In genomic region chr1:161505892-161506173, GRCh38 we compare ENCODE assay signal across 22 cellular contexts. TPM values are rescaled to one million over a fixed set of nuclear protein-coding genes. Genes with fewer than 3 reads are reported as not detected.
DNase-seq lines count a peak whose midpoint lies in the region; ATAC-seq and TF ChIP-seq lines count a peak whose summit lies in the region.
"Had no signal": no experiment of that assay in that cellular context is flagged by ENCODE, and none has a peak within 500 bp of the region (broad histone marks: within the 10 kb centered on the region; RNA-seq: fewer than 3 reads in every experiment).

No MANE protein-coding gene starts in this region.

- H3K36me3 Mint-ChIP-seq in CD14-positive monocyte (peaks cover 35 to 47% of the 10 kb centered on the region in 2 donors), natural killer cell (no peaks in the 10 kb centered on the region)
- H3K36me3 Mint-ChIP-seq in stimulated activated memory B cell treated with anti-CD40 and anti-IgM and Interleukin-4, amounts not matched to agents 10 μg/mL and 1 μg/mL and 100 μg/mL, for 72 hours: no peaks in the 10 kb centered on the region
- H3K36me3 Mint-ChIP-seq: activated naive CD4-positive, alpha-beta T cell treated with anti-CD3 and anti-CD28 coated beads, Interleukin-2, amount 10 ng/mL, durations not matched to agents 7 days and 5 days; naive thymus-derived CD8-positive, alpha-beta T cell had no signal

- TF ChIP-seq CTCF in CD14-positive monocyte (IDR thresholded peaks at IDR 0.05) (no peak), NB4 (IDR thresholded peaks at IDR 0.05; ENCODE audit: low read depth, low read length) (no peak), left lung (IDR thresholded peaks at IDR 0.05) (no peak), osteoblast (IDR thresholded peaks at IDR 0.05; ENCODE audit: extremely low read depth, low read depth, low read length) (no peak), natural killer cell (IDR thresholded peaks at IDR 0.05) (no peak)

- no peaks in the 10 kb centered on the region for H4K20me1 ChIP-seq in osteoblast (ENCODE audit: insufficient read depth, low read length)

- H3K4me1 Mint-ChIP-seq in CD14-positive monocyte (peaks cover 60% of the 10 kb centered on the region), natural killer cell (peaks cover 0 to 6% of the 10 kb centered on the region in 2 donors)
- H3K4me1 Mint-ChIP-seq in stimulated activated memory B cell treated with anti-CD40 and anti-IgM and Interleukin-4, amounts not matched to agents 10 μg/mL and 1 μg/mL and 100 μg/mL, for 72 hours: peaks cover 22% of the 10 kb centered on the region

- H3K4me3 ChIP-seq in NB4 (ENCODE audit: low read depth, low read length) (peak overlapping the region; percentile 22), left lung (peak overlapping the region; percentile 1 to 49), osteoblast (ENCODE audit: insufficient read depth, low read length) (no peak overlapping the region)

- peaks cover 6 to 74% of the 10 kb centered on the region in 2 donors for H3K4me1 ChIP-seq in left lung
- peaks cover 5% of the 10 kb centered on the region for H3K4me1 ChIP-seq in osteoblast (ENCODE audit: insufficient read depth, low read length)
- H3K4me1 ChIP-seq: foreskin keratinocyte had no signal

- H3K27ac Mint-ChIP-seq in CD14-positive monocyte: peak overlapping the region; percentile 96 to 99 (median 98)
- H3K27ac Mint-ChIP-seq in stimulated activated memory B cell treated with anti-CD40 and anti-IgM and Interleukin-4, amounts not matched to agents 10 μg/mL and 1 μg/mL and 100 μg/mL, for 72 hours: peak overlapping the region; percentile 73
- H3K27ac Mint-ChIP-seq in natural killer cell: no peak overlapping the region
- H3K27ac Mint-ChIP-seq: activated naive CD4-positive, alpha-beta T cell treated with anti-CD3 and anti-CD28 coated beads, Interleukin-2, amount 10 ng/mL, durations not matched to agents 7 days and 5 days; IgD-negative memory B cell; naive thymus-derived CD8-positive, alpha-beta T cell had no signal

- TF ChIP-seq POLR2A in NB4 (IDR thresholded peaks at IDR 0.05; ENCODE audit: extremely low read depth, insufficient read length): no peak

- no peaks in the 10 kb centered on the region for H3K79me2 ChIP-seq in osteoblast (ENCODE audit: insufficient read depth, low read length)

- ATAC-seq in left lung (no peak), natural killer cell (no peak)
- no peak for ATAC-seq in stimulated activated memory B cell treated with anti-CD40 and anti-IgM and Interleukin-4, amounts not matched to agents 10 μg/mL and 1 μg/mL and 100 μg/mL, for 72 hours
- ATAC-seq: foreskin keratinocyte; naive thymus-derived CD8-positive, alpha-beta T cell had no signal

- H3K36me3 ChIP-seq in left lung (peaks cover 0 to 22% of the 10 kb centered on the region in 2 donors), osteoblast (ENCODE audit: insufficient read depth, low read length) (no peaks in the 10 kb centered on the region)
- H3K36me3 ChIP-seq: tibial nerve had no signal

- intact Hi-C loops in CD14-positive monocyte (cut with micrococcal nuclease) (no loop called here), left lung (cut with DNase I) (no loop called here), natural killer cell (cut with micrococcal nuclease) (no loop called here)

- no peak overlapping the region for H2AFZ ChIP-seq in osteoblast (ENCODE audit: low read length)

- DNase-seq in CD14-positive monocyte (ENCODE audit: low spot score) (no peak), NB4 (ENCODE audit: low read depth) (peak; percentile 40), left lung (no peak), osteoblast (ENCODE audit: insufficient read length, low spot score, missing footprints) (no peak), natural killer cell (no peak), epidermal melanocyte (ENCODE audit: insufficient read length, low spot score) (no peak), islet precursor cell (no peak)
- DNase-seq: activated CD4-positive, alpha-beta T cell treated with anti-CD3 and anti-CD28 coated beads, Interleukin-2, amount 50 U/mL, for 1 hour; activated naive CD4-positive, alpha-beta T cell treated with anti-CD3 and anti-CD28 coated beads, Interleukin-2, amount 10 ng/mL, durations not matched to agents 7 days and 5 days; activated T-cell treated with anti-CD3 and anti-CD28 coated beads for 4 hours; foreskin keratinocyte; GOT3; naive thymus-derived CD8-positive, alpha-beta T cell; NCI-H1092; NCI-H2029 treated with DMSO at 0.1 percent for 48 hours; NCI-H446 treated with DMSO at 0.1 percent for 48 hours; stimulated activated CD4-positive, alpha-beta T cell treated with anti-CD3 and anti-CD28 coated beads, Interleukin-12 subunit alpha, Interleukin-12 subunit beta, amount 100 ng/mL, for 4 hours had no signal

- H3K4me3 Mint-ChIP-seq in CD14-positive monocyte: peak overlapping the region; percentile 90 to 99
- H3K4me3 Mint-ChIP-seq in stimulated activated memory B cell treated with anti-CD40 and anti-IgM and Interleukin-4, amounts not matched to agents 10 μg/mL and 1 μg/mL and 100 μg/mL, for 72 hours: no peak overlapping the region
- H3K4me3 Mint-ChIP-seq in natural killer cell: no peak overlapping the region
- H3K4me3 Mint-ChIP-seq: activated naive CD4-positive, alpha-beta T cell treated with anti-CD3 and anti-CD28 coated beads, Interleukin-2, amount 10 ng/mL, durations not matched to agents 7 days and 5 days had no signal

- no peak overlapping the region for H3K4me2 ChIP-seq in osteoblast (ENCODE audit: insufficient read depth, low read length)

- H3K27me3 Mint-ChIP-seq in CD14-positive monocyte (ENCODE audit: low read depth in 3 of 3) (no peaks in the 10 kb centered on the region), natural killer cell (ENCODE audit: low read depth in 2 of 2) (peaks cover 7 to 15% of the 10 kb centered on the region in 2 donors)
- H3K27me3 Mint-ChIP-seq in stimulated activated memory B cell treated with anti-CD40 and anti-IgM and Interleukin-4, amounts not matched to agents 10 μg/mL and 1 μg/mL and 100 μg/mL, for 72 hours: no peaks in the 10 kb centered on the region

- no peaks in the 10 kb centered on the region for H3K27me3 ChIP-seq in left lung
- peaks cover 8% of the 10 kb centered on the region for H3K27me3 ChIP-seq in osteoblast (ENCODE audit: insufficient read depth, low read length)

- H3K27ac ChIP-seq in left lung (peak overlapping the region; percentile 70 to 92), osteoblast (ENCODE audit: low read depth, low read length) (no peak overlapping the region)
- H3K27ac ChIP-seq: foreskin keratinocyte had no signal

- H3K9me3 Mint-ChIP-seq in CD14-positive monocyte: no peaks in the 10 kb centered on the region
- no peaks in the 10 kb centered on the region for H3K9me3 Mint-ChIP-seq in stimulated activated memory B cell treated with anti-CD40 and anti-IgM and Interleukin-4, amounts not matched to agents 10 μg/mL and 1 μg/mL and 100 μg/mL, for 72 hours
- no peaks in the 10 kb centered on the region for H3K9me3 Mint-ChIP-seq in natural killer cell
- H3K9me3 Mint-ChIP-seq: activated naive CD4-positive, alpha-beta T cell treated with anti-CD3 and anti-CD28 coated beads, Interleukin-2, amount 10 ng/mL, durations not matched to agents 7 days and 5 days; IgD-negative memory B cell; naive thymus-derived CD8-positive, alpha-beta T cell had no signal

- H3K9me3 ChIP-seq in left lung (no peaks in the 10 kb centered on the region), osteoblast (ENCODE audit: low read depth, low read length) (no peaks in the 10 kb centered on the region)
- H3K9me3 ChIP-seq: tibial nerve had no signal

RNA-seq across cellular contexts. Expression of gene FCGR2A, which starts 0.6 kb away (rescaled TPM):
- polyA plus RNA-seq in CD14-positive monocyte: 100 to 1,000 TPM; 281 to 588 TPM
- total RNA-seq in left lung: 100 to 1,000 TPM in 1 of 2 donors, 10 to 100 TPM in 1; 80.0 to 135 TPM
- total RNA-seq in osteoblast: 0.59 and 1.4 TPM in 2 replicates
- total RNA-seq in natural killer cell: 10 to 100 TPM in 2 of 3 donors, 1 to 10 TPM in 1; 7.5 to 34.6 (median 13.9) TPM
- total RNA-seq: Daoy; foreskin keratinocyte; T-helper 1 cell treated with Interleukin-12 subunit alpha and Interleukin-12 subunit beta and Interleukin-4 antibody, amounts not matched to agents 30 ng/mL and 1 ng/mL, for 36 hours had no signal
- polyA plus RNA-seq: foreskin keratinocyte had no signal

RNA-seq across cellular contexts. Expression of gene HSPA6, which starts 18.5 kb away (rescaled TPM):
- 10 to 100 TPM in 1 of 2 donors, 1 to 10 TPM in 1; 3.4 to 19.3 TPM for polyA plus RNA-seq in CD14-positive monocyte
- total RNA-seq in left lung (10 to 100 TPM in 1 of 2 donors, 1 to 10 TPM in 1; 7.1 to 18.7 TPM), osteoblast (0.36 and 0.88 TPM in 2 replicates), natural killer cell (1 to 10 TPM; 5.8 to 6.5 (median 6.0) TPM)

RNA-seq across cellular contexts. Expression of gene FCGR3A, which starts 43.8 kb away (rescaled TPM):
- 100 to 1,000 TPM in 1 of 2 donors, 10 to 100 TPM in 1; 35.9 to 131 TPM for polyA plus RNA-seq in CD14-positive monocyte
- total RNA-seq in left lung (100 to 1,000 TPM in 1 of 2 donors, 10 to 100 TPM in 1; 56.3 to 237 TPM), osteoblast (under 0.01 TPM in 1 of 2 replicates, not detected in the other), natural killer cell (100 to 1,000 TPM; 557 to 892 (median 848) TPM)
- total RNA-seq: Daoy; foreskin keratinocyte; T-helper 1 cell treated with Interleukin-12 subunit alpha and Interleukin-12 subunit beta and Interleukin-4 antibody, amounts not matched to agents 30 ng/mL and 1 ng/mL, for 36 hours had no signal
- polyA plus RNA-seq: foreskin keratinocyte had no signal

Comparison
In these comparisons a context has a peak if more than half of its experiments do, and no peak if none do; other contexts are left out.
1. H3K27ac Mint-ChIP-seq: peak in CD14-positive monocyte (7 of 7) and stimulated activated memory B cell treated with anti-CD40 and anti-IgM and Interleukin-4, amounts not matched to agents 10 μg/mL and 1 μg/mL and 100 μg/mL, for 72 hours (single experiment); none in natural killer cell (0 of 2).
2. H3K4me3 Mint-ChIP-seq: peak in CD14-positive monocyte (2 of 2); none in stimulated activated memory B cell treated with anti-CD40 and anti-IgM and Interleukin-4, amounts not matched to agents 10 μg/mL and 1 μg/mL and 100 μg/mL, for 72 hours (single experiment) and natural killer cell (single experiment).
3. RNA of gene FCGR3A, which starts 43.8 kb away (total RNA-seq): 557 to 892 TPM in natural killer cell and 56.3 to 237 TPM in left lung; under 0.01 TPM in osteoblast; every median in the first group is over 10 times any median in the second.